ENCODE assay signal across 23 cellular contexts in genomic region chr2:1516798-1517060, GRCh38.
DNase-seq lines count a peak whose midpoint lies in the region; ATAC-seq, FAIRE-seq and TF ChIP-seq lines count a peak whose summit lies in the region.
"Had no signal": no experiment of that assay in that cellular context is flagged by ENCODE, and none has a peak within 500 bp of the region (broad histone marks: within the 10 kb centered on the region; RNA-seq: fewer than 3 reads in every experiment).

No MANE protein-coding gene starts in this region.

- no peak overlapping the region for H3K4me3 ChIP-seq in H7 (ENCODE audit: insufficient read depth, low read depth, low read length)
- no peak overlapping the region for H3K4me3 ChIP-seq in RWPE2 (ENCODE audit: severe bottlenecking)
- no peak overlapping the region for H3K4me3 ChIP-seq in kidney (ENCODE audit: low read length in 2 of 2)
- H3K4me3 ChIP-seq in spleen, result no peak overlapping the region
- H3K4me3 ChIP-seq: K562, SJSA1 had no signal

- no peak for FAIRE-seq in kidney (lab: Jason Lieb, UNC)
- FAIRE-seq: GM19239, HTR-8/SVneo, K562 had no signal

- TF ChIP-seq CTCF in RWPE2 (IDR thresholded peaks at IDR 0.05; ENCODE audit: poor library complexity, severe bottlenecking), result no peak
- TF ChIP-seq CTCF in kidney (IDR thresholded peaks at IDR 0.05; ENCODE audit: borderline replicate concordance, extremely low read depth, insufficient read depth), result no peak
- no peak for TF ChIP-seq CTCF in spleen (IDR thresholded peaks at IDR 0.05 in 8 of 11, conservative IDR thresholded peaks at IDR 0.05 in 3 of 11)

- no peaks in the 10 kb centered on the region for H3K36me3 ChIP-seq in H7 (replicated peaks; ENCODE audit: control insufficient read depth, insufficient read depth, low read length)
- H3K36me3 ChIP-seq in RWPE2 (ENCODE audit: low read depth), result no peaks in the 10 kb centered on the region
- no peaks in the 10 kb centered on the region for H3K36me3 ChIP-seq in kidney (ENCODE audit: control insufficient read depth in 1 of 2, insufficient read depth in 2 of 2, low read length in 2 of 2)
- peaks cover 0 to 45% (median 0%) of the 10 kb centered on the region in 6 donors for H3K36me3 ChIP-seq in spleen
- H3K36me3 ChIP-seq: SJSA1 had no signal

- intact Hi-C loops in kidney (cut with DNase I), result no loop called here
- intact Hi-C loops in spleen (cut with DNase I; ENCODE audit: low total_unique reads), result no loop called here

- DNase-seq in H7, result peak; percentile 26
- DNase-seq in RWPE2 (ENCODE audit: low spot score), result peak; percentile 25
- DNase-seq in kidney, result peak; percentile 53
- peak; percentile 67 for DNase-seq in spleen
- DNase-seq in AG20443 (ENCODE audit: low spot score), result no peak
- DNase-seq in activated CD8-positive, alpha-beta memory T cell treated with anti-CD3 and anti-CD28 coated beads for 24 hours, result no peak
- DNase-seq in Kasumi-1 (lab: John Stamatoyannopoulos, UW), result no peak
- DNase-seq: Calu3; DMS153; H9; NCI-H1048; NCI-H1694; NCI-H2029 treated with DMSO at 0.1 percent for 48 hours; NCI-H446 treated with DMSO at 0.1 percent for 48 hours; NCI-H526; NCI-H82; NK-92 treated with Interleukin-12 subunit alpha and Interleukin-12 subunit beta, amount 100 ng/mL, for 24 hours; PC-3; Right ventricle myocardium superior had no signal

- 86 to 96% (median 95%) methylated on average over 5 to 7 of the region's 7 CpGs for WGBS in spleen, 5 donors

- ATAC-seq in RWPE2 (ENCODE audit: low read depth), result no peak
- ATAC-seq: K562, PC-3 had no signal

- H3K27ac ChIP-seq in RWPE2 (ENCODE audit: poor library complexity, severe bottlenecking) (no peak overlapping the region), kidney (ENCODE audit: low read depth in 2 of 2, low read length in 2 of 2) (no peak overlapping the region), spleen (peak overlapping the region in 2 of 8 donors; percentile 0 to 84)
- H3K27ac ChIP-seq: SJSA1 had no signal

- H3K27me3 ChIP-seq in H7 (ENCODE audit: control insufficient read depth, insufficient read depth, low read length), result no peaks in the 10 kb centered on the region
- H3K27me3 ChIP-seq in RWPE2 (ENCODE audit: insufficient read depth, poor library complexity, severe bottlenecking), result no peaks in the 10 kb centered on the region
- peaks cover 0 to 7% (median 0%) of the 10 kb centered on the region in 7 donors for H3K27me3 ChIP-seq in spleen (replicated peaks in 1 of 7)

- H3K9ac ChIP-seq in kidney (ENCODE audit: low read length in 2 of 2), result no peak overlapping the region

- TF ChIP-seq POLR2A in spleen (IDR thresholded peaks at IDR 0.05), result no peak

- H3K9me3 ChIP-seq in RWPE2 (ENCODE audit: severe bottlenecking) (no peaks in the 10 kb centered on the region), kidney (ENCODE audit: control insufficient read depth in 1 of 2, low read length in 2 of 2) (no peaks in the 10 kb centered on the region), spleen (no peaks in the 10 kb centered on the region)
- H3K9me3 ChIP-seq: SJSA1 had no signal

- H3K4me1 ChIP-seq in RWPE2 (ENCODE audit: insufficient read depth, poor library complexity, severe bottlenecking) (no peaks in the 10 kb centered on the region), kidney (ENCODE audit: control insufficient read depth in 1 of 2, insufficient read depth in 1 of 2, low read depth in 1 of 2, low read length in 2 of 2) (no peaks in the 10 kb centered on the region), spleen (peaks cover 0 to 29% (median 12%) of the 10 kb centered on the region in 6 donors)
- H3K4me1 ChIP-seq: SJSA1 had no signal

Comparison
In these comparisons a context has a peak if more than half of its experiments do, and no peak if none do; other contexts are left out.
1. DNase-seq: peak in H7 (single experiment), RWPE2 (single experiment), kidney (single experiment) and spleen (single experiment); none in AG20443 (single experiment), activated CD8-positive, alpha-beta memory T cell treated with anti-CD3 and anti-CD28 coated beads for 24 hours (single experiment) and Kasumi-1 (0 of 2).